ENCODE assay signal across 30 cellular contexts in genomic region chr5:81336528-81336927, GRCh38. TPM values are rescaled to one million over a fixed set of nuclear protein-coding genes. Genes with fewer than 3 reads are reported as not detected.
"Had no signal": no experiment of that assay in that cellular context is flagged by ENCODE, and none has a peak within 500 bp of the region (broad histone marks: within the 10 kb centered on the region; RNA-seq: fewer than 3 reads in every experiment).

No MANE protein-coding gene starts in this region.

- H3K9ac ChIP-seq: neural progenitor cell had no signal

- H3K4me3 ChIP-seq: esophagus squamous epithelium, left lung, neural progenitor cell, prostate gland, right atrium auricular region, smooth muscle cell, stomach, thyroid gland, vagina had no signal

- H3K9me3 Mint-ChIP-seq: effector memory CD8-positive, alpha-beta T cell; nephron; neural progenitor cell had no signal

- H3K4me1 Mint-ChIP-seq: naive thymus-derived CD4-positive, alpha-beta T cell; nephron; neural progenitor cell had no signal

- H3K27ac ChIP-seq: esophagus squamous epithelium, left lung, neural progenitor cell, prostate gland, right atrium auricular region, stomach, thyroid gland, vagina had no signal

- H3K36me3 ChIP-seq: esophagus squamous epithelium, left lung, neural progenitor cell, prostate gland, right atrium auricular region, stomach, thyroid gland, vagina had no signal

- H2AFZ ChIP-seq: neural progenitor cell had no signal

- H3K4me3 Mint-ChIP-seq: effector memory CD8-positive, alpha-beta T cell; naive thymus-derived CD4-positive, alpha-beta T cell; nephron; neural progenitor cell had no signal

- ATAC-seq: effector memory CD8-positive, alpha-beta T cell; left lung; naive thymus-derived CD4-positive, alpha-beta T cell; sciatic nerve had no signal

- DNase-seq: cortex of kidney; effector memory CD8-positive, alpha-beta T cell; erythroblast; esophagus squamous epithelium; head of caudate nucleus; kidney; left lung; mesendoderm; midbrain; naive thymus-derived CD4-positive, alpha-beta T cell; stimulated activated CD4-positive, alpha-beta T cell treated with anti-CD3 and anti-CD28 coated beads, Interleukin-12 subunit alpha, Interleukin-12 subunit beta, amount 100 ng/mL, for 4 hours; stimulated activated CD4-positive, alpha-beta T cell treated with anti-CD3 and anti-CD28 coated beads, Interleukin-1b, Interleukin-23, amount 100 ng/mL, for 48 hours; stimulated activated CD4-positive, alpha-beta T cell treated with anti-CD3 and anti-CD28 coated beads, Interleukin-4, amount 100 ng/mL, for 1 hour; stimulated activated CD8-positive, alpha-beta memory T cell treated with anti-CD3 and anti-CD28 coated beads, Interleukin-4, amount 100 ng/mL, for 48 hours; stimulated activated naive CD4-positive, alpha-beta T cell treated with Interleukin-2 at 50 U/mL for 16 hours; stomach; thyroid gland had no signal

- H3K27me3 ChIP-seq: esophagus squamous epithelium, left lung, neural progenitor cell, right atrium auricular region, stomach, thyroid gland, vagina had no signal

- H3K4me1 ChIP-seq: esophagus squamous epithelium, left lung, neural progenitor cell, prostate gland, right atrium auricular region, stomach, thyroid gland, vagina had no signal

- H3K27ac Mint-ChIP-seq: effector memory CD8-positive, alpha-beta T cell; naive thymus-derived CD4-positive, alpha-beta T cell; nephron; neural progenitor cell had no signal

- H3K36me3 Mint-ChIP-seq: neural progenitor cell had no signal

- H3K9me3 ChIP-seq: esophagus squamous epithelium, prostate gland, right atrium auricular region, stomach, thyroid gland, vagina had no signal

- H3K27me3 Mint-ChIP-seq: naive thymus-derived CD4-positive, alpha-beta T cell had no signal

- H3K4me2 ChIP-seq: neural progenitor cell, smooth muscle cell had no signal

RNA-seq across cellular contexts. Expression of gene ACOT12, which starts 57.4 kb away (rescaled TPM):
- total RNA-seq: dermis microvascular lymphatic vessel endothelial cell, esophagus squamous epithelium, glomerular endothelial cell, kidney, left lung, lung microvascular endothelial cell, osteoblast, right atrium auricular region, sciatic nerve, smooth muscle cell, stomach, subcutaneous adipose tissue, thyroid gland, ureter, vagina had no signal
- polyA plus RNA-seq: naive thymus-derived CD4-positive, alpha-beta T cell; smooth muscle cell; stomach had no signal
